ENCODE assay signal across 20 cellular contexts in genomic region chr18:48764452-48764851, GRCh38.
"Had no signal": no experiment of that assay in that cellular context is flagged by ENCODE, and none has a peak within 500 bp of the region (broad histone marks: within the 10 kb centered on the region; RNA-seq: fewer than 3 reads in every experiment).

No MANE protein-coding gene starts in this region.

- H3K27me3 ChIP-seq: adrenal gland, left lung, testis had no signal

- ATAC-seq: natural killer cell treated with Interleukin-12 subunit alpha and Interleukin-12 subunit beta and Interleukin-15 and Interleukin-18, amount 100 ng/mL, for 72 hours; sciatic nerve; stimulated activated memory B cell treated with anti-CD40 and anti-IgM and Interleukin-4, amounts not matched to agents 10 μg/mL and 1 μg/mL and 100 μg/mL, for 72 hours had no signal

- H3K27me3 Mint-ChIP-seq: activated naive CD8-positive, alpha-beta T cell; central memory CD8-positive, alpha-beta T cell; natural killer cell treated with Interleukin-12 subunit alpha and Interleukin-12 subunit beta and Interleukin-15 and Interleukin-18, amount 100 ng/mL, for 72 hours; stimulated activated memory B cell treated with anti-CD40 and anti-IgM and Interleukin-4, amounts not matched to agents 10 μg/mL and 1 μg/mL and 100 μg/mL, for 72 hours; type B pancreatic cell had no signal

- H3K4me3 ChIP-seq: adrenal gland, left lung, smooth muscle cell, testis had no signal

- H3K9me3 Mint-ChIP-seq: central memory CD8-positive, alpha-beta T cell; natural killer cell treated with Interleukin-12 subunit alpha and Interleukin-12 subunit beta and Interleukin-15 and Interleukin-18, amount 100 ng/mL, for 72 hours; stimulated activated memory B cell treated with anti-CD40 and anti-IgM and Interleukin-4, amounts not matched to agents 10 μg/mL and 1 μg/mL and 100 μg/mL, for 72 hours; type B pancreatic cell had no signal

- H3K4me1 ChIP-seq: left lung, parathyroid adenoma had no signal

- H3K27ac ChIP-seq: adrenal gland, left lung, parathyroid adenoma, testis had no signal

- DNase-seq: activated CD4-positive, alpha-beta T cell treated with anti-CD3 and anti-CD28 coated beads for 1 hour; activated CD4-positive, alpha-beta T cell treated with anti-CD3 and anti-CD28 coated beads, Interleukin-2, amount 50 U/mL, for 1 hour; activated naive CD4-positive, alpha-beta T cell; activated T-cell treated with anti-CD3 and anti-CD28 coated beads, Interleukin-2, amount 50 U/mL, for 1 hour; adrenal gland; effector memory CD4-positive, alpha-beta T cell; head of caudate nucleus; islet precursor cell; left lung; SK-N-SH; stimulated activated CD4-positive, alpha-beta T cell treated with anti-CD3 and anti-CD28 coated beads, Interleukin-15, amount 100 ng/mL, for 24 hours; testis had no signal

- H3K4me3 Mint-ChIP-seq: activated naive CD8-positive, alpha-beta T cell; central memory CD8-positive, alpha-beta T cell; natural killer cell treated with Interleukin-12 subunit alpha and Interleukin-12 subunit beta and Interleukin-15 and Interleukin-18, amount 100 ng/mL, for 72 hours; stimulated activated memory B cell treated with anti-CD40 and anti-IgM and Interleukin-4, amounts not matched to agents 10 μg/mL and 1 μg/mL and 100 μg/mL, for 72 hours; type B pancreatic cell had no signal

- H3K27ac Mint-ChIP-seq: activated naive CD8-positive, alpha-beta T cell; stimulated activated memory B cell treated with anti-CD40 and anti-IgM and Interleukin-4, amounts not matched to agents 10 μg/mL and 1 μg/mL and 100 μg/mL, for 72 hours; type B pancreatic cell had no signal

- H3K9me3 ChIP-seq: adrenal gland, left lung, SK-N-SH, testis had no signal

- H3K36me3 Mint-ChIP-seq: activated naive CD8-positive, alpha-beta T cell; natural killer cell treated with Interleukin-12 subunit alpha and Interleukin-12 subunit beta and Interleukin-15 and Interleukin-18, amount 100 ng/mL, for 72 hours had no signal
